Comparison of ENCODE assay signal across 19 cellular contexts in the genomic region with DNA sequence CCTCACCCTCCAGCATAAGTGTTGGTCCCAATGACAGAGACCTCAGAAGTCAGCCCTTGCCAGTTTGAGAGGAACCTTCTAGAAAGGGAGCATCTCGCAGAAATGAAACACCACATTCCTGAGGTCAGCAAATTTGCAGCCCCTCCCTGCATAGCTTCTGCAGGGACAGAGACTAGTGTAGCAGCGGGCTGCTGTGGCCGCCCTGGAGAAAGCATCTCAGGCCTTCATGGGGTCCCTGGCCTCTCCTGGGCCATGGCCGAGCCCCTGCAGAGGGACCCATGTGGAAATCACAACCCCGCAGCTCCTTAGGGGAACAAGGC. TPM values are rescaled to one million over a fixed set of nuclear protein-coding genes. Genes with fewer than 3 reads are reported as not detected.
DNase-seq lines count a peak whose midpoint lies in the region; ATAC-seq and TF ChIP-seq lines count a peak whose summit lies in the region.
"Had no signal": no experiment of that assay in that cellular context is flagged by ENCODE, and none has a peak within 500 bp of the region (broad histone marks: within the 10 kb centered on the region; RNA-seq: fewer than 3 reads in every experiment).

No MANE protein-coding gene starts in this region.

- WGBS in psoas muscle, 3 donors, result 72 to 80% (median 74%) methylated on average over 5 of the region's 5 CpGs

- no peaks in the 10 kb centered on the region for H3K9me2 ChIP-seq in MM.1S (replicated peaks; ENCODE audit: insufficient read depth, low read length)

- DNase-seq in EH (ENCODE audit: low read depth) (peak; percentile 31), MM.1S (peak; percentile 9), iPS-NIHi11 (ENCODE audit: low spot score) (peak; percentile 5), type B pancreatic cell (ENCODE audit: extremely low spot score, unreplicated experiment) (no peak), sciatic nerve (ENCODE audit: low spot score) (no peak), psoas muscle (no peak), HCEC 1CT (no peak)
- DNase-seq: ACHN; CD8-positive, alpha-beta memory T cell; KG1; NCI-H1105; NCI-H146; NCI-H2029 treated with DMSO at 0.1 percent for 48 hours; NCI-H226; NCI-H510A treated with DMSO at 0.1 percent for 48 hours; NCI-H748 treated with DMSO at 0.1 percent for 48 hours; SIG-M5 had no signal

- no peaks in the 10 kb centered on the region for H3F3A ChIP-seq in MM.1S (ENCODE audit: insufficient read depth, low read length)

- no peak for ATAC-seq in sciatic nerve
- no peak for ATAC-seq in psoas muscle

- no peaks in the 10 kb centered on the region for H3K79me2 ChIP-seq in MM.1S (ENCODE audit: low read length)

- H3K9me3 Mint-ChIP-seq in type B pancreatic cell, result no peaks in the 10 kb centered on the region
- H3K9me3 Mint-ChIP-seq: CD8-positive, alpha-beta memory T cell; H9 had no signal

- TF ChIP-seq CTCF in MM.1S (IDR thresholded peaks at IDR 0.05; ENCODE audit: low read length) (no peak), type B pancreatic cell (conservative IDR thresholded peaks at IDR 0.05) (no peak), psoas muscle (IDR thresholded peaks at IDR 0.05) (no peak)

- intact Hi-C loops in sciatic nerve (cut with DNase I) (no loop called here), psoas muscle (cut with DNase I) (no loop called here)

- H3K4me3 Mint-ChIP-seq in type B pancreatic cell, result no peak overlapping the region
- H3K4me3 Mint-ChIP-seq: CD8-positive, alpha-beta memory T cell; H9 had no signal

- peaks cover 6% of the 10 kb centered on the region for H3K27me3 Mint-ChIP-seq in type B pancreatic cell

- H3K4me1 ChIP-seq in MM.1S (ENCODE audit: low read length) (peaks cover 8% of the 10 kb centered on the region), psoas muscle (no peaks in the 10 kb centered on the region)

- no peaks in the 10 kb centered on the region for H4K20me1 ChIP-seq in MM.1S (ENCODE audit: insufficient read depth, low read length)

- H3K4me3 ChIP-seq in MM.1S (ENCODE audit: low read length), result no peak overlapping the region
- no peak overlapping the region for H3K4me3 ChIP-seq in psoas muscle

- peaks cover 14% of the 10 kb centered on the region for H3K4me1 Mint-ChIP-seq in type B pancreatic cell (ENCODE audit: unreplicated experiment)
- H3K4me1 Mint-ChIP-seq: CD8-positive, alpha-beta memory T cell had no signal

- H3K27ac Mint-ChIP-seq in type B pancreatic cell, result peak overlapping the region; percentile 51
- H3K27ac Mint-ChIP-seq: CD8-positive, alpha-beta memory T cell had no signal

- H3K9me3 ChIP-seq in MM.1S (replicated peaks; ENCODE audit: insufficient read depth, low read length) (no peaks in the 10 kb centered on the region), psoas muscle (no peaks in the 10 kb centered on the region)

- no peaks in the 10 kb centered on the region for H3K36me3 ChIP-seq in MM.1S (replicated peaks; ENCODE audit: insufficient read depth, low read length)
- H3K36me3 ChIP-seq in psoas muscle (ENCODE audit: insufficient read depth in 1 of 2, low read depth in 1 of 2), result no peaks in the 10 kb centered on the region

- no peak overlapping the region for H3K4me2 ChIP-seq in MM.1S (ENCODE audit: low read depth, low read length)

- H3K27ac ChIP-seq in MM.1S (ENCODE audit: low read length), result no peak overlapping the region
- H3K27ac ChIP-seq in psoas muscle, result no peak overlapping the region
- H3K27ac ChIP-seq: C4-2B had no signal

- 0 out of 2 replicates have a peak, but pooled peaks cover 5% of the 10 kb centered on the region for H3K27me3 ChIP-seq in MM.1S (replicated peaks; ENCODE audit: insufficient read depth, low read length)
- H3K27me3 ChIP-seq in psoas muscle (ENCODE audit: insufficient read depth in 3 of 3, low read length in 2 of 3), result peaks cover 0 to 72% (median 19%) of the 10 kb centered on the region in 3 donors

- H3K9ac ChIP-seq in MM.1S (ENCODE audit: low read length), result no peak overlapping the region

- H2AFZ ChIP-seq in MM.1S (ENCODE audit: low read length), result peak overlapping the region; percentile 27; the same call in 1 of the 2 replicates

- no peaks in the 10 kb centered on the region for H3K36me3 Mint-ChIP-seq in type B pancreatic cell
- H3K36me3 Mint-ChIP-seq: CD8-positive, alpha-beta memory T cell had no signal

RNA-seq across cellular contexts. Expression of a gene that starts 11.4 kb away (rescaled TPM):
- total RNA-seq in type B pancreatic cell (ENCODE audit: low replicate concordance) (1.3 and 5.6 TPM in 2 replicates), sciatic nerve (not detected), psoas muscle (not detected)
- polyA plus RNA-seq in psoas muscle, result not detected
- total RNA-seq: CD8-positive, alpha-beta memory T cell; H9 had no signal
- polyA plus RNA-seq: CD8-positive, alpha-beta memory T cell had no signal

RNA-seq across cellular contexts. Expression of a gene that starts 34.8 kb away (rescaled TPM):
- total RNA-seq in type B pancreatic cell (ENCODE audit: low replicate concordance), result not detected in 2 replicates
- not detected for total RNA-seq in sciatic nerve
- total RNA-seq in psoas muscle, result not detected
- polyA plus RNA-seq in psoas muscle, result not detected
- total RNA-seq: CD8-positive, alpha-beta memory T cell had no signal
- polyA plus RNA-seq: CD8-positive, alpha-beta memory T cell had no signal

RNA-seq across cellular contexts. Expression of a gene that starts 36.2 kb away (rescaled TPM):
- 34.8 and 37.7 TPM in 2 replicates for total RNA-seq in type B pancreatic cell (ENCODE audit: low replicate concordance)
- total RNA-seq in sciatic nerve, result 16.0 TPM
- 10 to 100 TPM; 44.2 to 65.3 (median 53.2) TPM for total RNA-seq in psoas muscle
- polyA plus RNA-seq in psoas muscle, result 10 to 100 TPM; 50.4 to 83.4 (median 76.1) TPM

RNA-seq across cellular contexts. Expression of a gene that starts 47.7 kb away (rescaled TPM):
- total RNA-seq in type B pancreatic cell (ENCODE audit: low replicate concordance) (not detected in 2 replicates), sciatic nerve (not detected), psoas muscle (100 to 1,000 TPM; 205 to 296 (median 233) TPM)
- 100 to 1,000 TPM; 116 to 315 (median 188) TPM for polyA plus RNA-seq in psoas muscle
- polyA plus RNA-seq: CD8-positive, alpha-beta memory T cell had no signal

RNA-seq across cellular contexts. Expression of a gene that starts 52.5 kb away (rescaled TPM):
- total RNA-seq in type B pancreatic cell (ENCODE audit: low replicate concordance) (122 and 130 TPM in 2 replicates), sciatic nerve (85.8 TPM), psoas muscle (100 to 1,000 TPM; 350 to 465 (median 373) TPM)
- 100 to 1,000 TPM; 753 to 870 (median 797) TPM for polyA plus RNA-seq in psoas muscle

Comparison
In these comparisons a context has a peak if more than half of its experiments do, and no peak if none do; other contexts are left out.
1. DNase-seq: peak in EH (single experiment), MM.1S (single experiment) and iPS-NIHi11 (single experiment); none in type B pancreatic cell (single experiment), sciatic nerve (single experiment), psoas muscle (0 of 2) and HCEC 1CT (single experiment).